In genomic region chr22:45251828-45252227, GRCh38 we compare ENCODE assay signal across 33 cellular contexts. TPM values are rescaled to one million over a fixed set of nuclear protein-coding genes. Genes with fewer than 3 reads are reported as not detected.
"Had no signal": no experiment of that assay in that cellular context is flagged by ENCODE, and none has a peak within 500 bp of the region (broad histone marks: within the 10 kb centered on the region; RNA-seq: fewer than 3 reads in every experiment).

No MANE protein-coding gene starts in this region.

- H3K36me3 Mint-ChIP-seq: activated CD8-positive, alpha-beta memory T cell treated with anti-CD3 and anti-CD28 coated beads, Interleukin-2, amount 10 ng/mL, durations not matched to agents 7 days and 5 days; activated naive CD4-positive, alpha-beta T cell treated with anti-CD3 and anti-CD28 coated beads, Interleukin-2, amount 50 U/mL, for 24 hours; natural killer cell treated with Interleukin-12 subunit alpha and Interleukin-12 subunit beta and Interleukin-15 and Interleukin-18, amount 100 ng/mL, for 72 hours; type B pancreatic cell; WTC11 had no signal

- H3K4me1 Mint-ChIP-seq: T-helper 17 cell, WTC11 had no signal

- ATAC-seq: activated CD8-positive, alpha-beta memory T cell treated with anti-CD3 and anti-CD28 coated beads, Interleukin-2, amount 10 ng/mL, durations not matched to agents 7 days and 5 days; activated naive CD8-positive, alpha-beta T cell treated with anti-CD3 and anti-CD28 coated beads, Interleukin-2, amount 50 U/mL, for 24 hours; left lung; natural killer cell treated with Interleukin-12 subunit alpha and Interleukin-12 subunit beta and Interleukin-15 and Interleukin-18, amount 100 ng/mL, for 72 hours; right cardiac atrium; T-helper 17 cell; WTC11 had no signal

- H3K4me3 ChIP-seq: breast epithelium, esophagus muscularis mucosa, left lung, lung, uterus had no signal

- H3K4me3 Mint-ChIP-seq: activated CD4-positive, alpha-beta memory T cell treated with anti-CD3 and anti-CD28 coated beads, Interleukin-2, amount 10 ng/mL, durations not matched to agents 7 days and 5 days; activated CD4-positive, alpha-beta T cell treated with anti-CD3 and anti-CD28 coated beads, Interleukin-2, amount 10 ng/mL, durations not matched to agents 7 days and 5 days; activated CD8-positive, alpha-beta memory T cell treated with anti-CD3 and anti-CD28 coated beads, Interleukin-2, amount 10 ng/mL, durations not matched to agents 7 days and 5 days; activated naive CD4-positive, alpha-beta T cell treated with anti-CD3 and anti-CD28 coated beads, Interleukin-2, amount 50 U/mL, for 24 hours; activated naive CD8-positive, alpha-beta T cell treated with anti-CD3 and anti-CD28 coated beads, Interleukin-2, amount 50 U/mL, for 24 hours; natural killer cell treated with Interleukin-12 subunit alpha and Interleukin-12 subunit beta and Interleukin-15 and Interleukin-18, amount 100 ng/mL, for 72 hours; stimulated activated naive CD8-positive, alpha-beta T cell treated with anti-CD3 and anti-CD28 coated beads, Interleukin-15, Interleukin-2, amounts not matched to agents 100 ng/mL and 50 ng/mL, for 24 hours; T-helper 17 cell; type B pancreatic cell; WTC11 had no signal

- H3K27me3 ChIP-seq: breast epithelium, esophagus muscularis mucosa, left lung, uterus had no signal

- H3K9me3 Mint-ChIP-seq: activated CD4-positive, alpha-beta memory T cell treated with anti-CD3 and anti-CD28 coated beads, Interleukin-2, amount 10 ng/mL, durations not matched to agents 7 days and 5 days; activated CD4-positive, alpha-beta T cell treated with anti-CD3 and anti-CD28 coated beads, Interleukin-2, amount 10 ng/mL, durations not matched to agents 7 days and 5 days; activated naive CD4-positive, alpha-beta T cell treated with anti-CD3 and anti-CD28 coated beads, Interleukin-2, amount 50 U/mL, for 24 hours; activated naive CD8-positive, alpha-beta T cell treated with anti-CD3 and anti-CD28 coated beads, Interleukin-2, amount 50 U/mL, for 24 hours; activated T-helper 2 cell treated with anti-CD3 and anti-CD28 coated beads, Interferon-gamma antibody, Interleukin-2, Interleukin-4, amounts not matched to agents 10 μg/mL and 5 μg/mL and 100 μg/mL, durations not matched to agents 14 hours and 24 hours and 36 hours; natural killer cell treated with Interleukin-12 subunit alpha and Interleukin-12 subunit beta and Interleukin-15 and Interleukin-18, amount 100 ng/mL, for 72 hours; stimulated activated naive CD8-positive, alpha-beta T cell treated with anti-CD3 and anti-CD28 coated beads, Interleukin-15, Interleukin-2, amounts not matched to agents 100 ng/mL and 50 ng/mL, for 24 hours; type B pancreatic cell had no signal

- H3K4me1 ChIP-seq: breast epithelium, uterus had no signal

- H3K27ac Mint-ChIP-seq: activated CD4-positive, alpha-beta memory T cell treated with anti-CD3 and anti-CD28 coated beads, Interleukin-2, amount 10 ng/mL, durations not matched to agents 7 days and 5 days; activated CD4-positive, alpha-beta T cell treated with anti-CD3 and anti-CD28 coated beads, Interleukin-2, amount 10 ng/mL, durations not matched to agents 7 days and 5 days; activated CD8-positive, alpha-beta memory T cell treated with anti-CD3 and anti-CD28 coated beads, Interleukin-2, amount 10 ng/mL, durations not matched to agents 7 days and 5 days; activated naive CD4-positive, alpha-beta T cell treated with anti-CD3 and anti-CD28 coated beads, Interleukin-2, amount 50 U/mL, for 24 hours; activated naive CD8-positive, alpha-beta T cell treated with anti-CD3 and anti-CD28 coated beads, Interleukin-2, amount 50 U/mL, for 24 hours; activated T-helper 2 cell treated with anti-CD3 and anti-CD28 coated beads, Interferon-gamma antibody, Interleukin-2, Interleukin-4, amounts not matched to agents 10 μg/mL and 5 μg/mL and 100 μg/mL, durations not matched to agents 14 hours and 24 hours and 36 hours; natural killer cell treated with Interleukin-12 subunit alpha and Interleukin-12 subunit beta and Interleukin-15 and Interleukin-18, amount 100 ng/mL, for 72 hours; stimulated activated naive CD8-positive, alpha-beta T cell treated with anti-CD3 and anti-CD28 coated beads, Interleukin-15, Interleukin-2, amounts not matched to agents 100 ng/mL and 50 ng/mL, for 24 hours; T-helper 17 cell; type B pancreatic cell; WTC11 had no signal

- DNase-seq: activated CD4-positive, alpha-beta memory T cell treated with anti-CD3 and anti-CD28 coated beads, Interleukin-2, amount 10 ng/mL, durations not matched to agents 7 days and 5 days; activated CD4-positive, alpha-beta T cell treated with anti-CD3 and anti-CD28 coated beads for 1 hour; activated CD4-positive, alpha-beta T cell treated with anti-CD3 and anti-CD28 coated beads, Interleukin-2, amount 10 ng/mL, durations not matched to agents 7 days and 5 days; activated CD8-positive, alpha-beta memory T cell treated with anti-CD3 and anti-CD28 coated beads, Interleukin-2, amount 10 ng/mL, durations not matched to agents 7 days and 5 days; activated naive CD8-positive, alpha-beta T cell treated with anti-CD3 and anti-CD28 coated beads, Interleukin-2, amount 50 U/mL, for 24 hours; activated T-cell treated with anti-CD3 and anti-CD28 coated beads, Interleukin-2, amount 50 U/mL, for 48 hours; amygdala; central memory CD4-positive, alpha-beta T cell; dermis blood vessel endothelial cell; effector CD4-positive, alpha-beta T cell; glutamatergic neuron; left lung; mesendoderm; stimulated activated CD4-positive, alpha-beta T cell treated with anti-CD3 and anti-CD28 coated beads, Interleukin-12 subunit alpha, Interleukin-12 subunit beta, amount 100 ng/mL, for 4 hours; stimulated activated CD4-positive, alpha-beta T cell treated with anti-CD3 and anti-CD28 coated beads, Interleukin-4, amount 100 ng/mL, for 1 hour; T-helper 17 cell; T1000; uterus had no signal

- H3K36me3 ChIP-seq: breast epithelium, esophagus muscularis mucosa, left lung, uterus had no signal

- H3K27ac ChIP-seq: breast epithelium, esophagus muscularis mucosa, left lung, uterus had no signal

- H3K27me3 Mint-ChIP-seq: activated CD4-positive, alpha-beta memory T cell treated with anti-CD3 and anti-CD28 coated beads, Interleukin-2, amount 10 ng/mL, durations not matched to agents 7 days and 5 days; activated CD4-positive, alpha-beta T cell treated with anti-CD3 and anti-CD28 coated beads, Interleukin-2, amount 10 ng/mL, durations not matched to agents 7 days and 5 days; activated CD8-positive, alpha-beta memory T cell treated with anti-CD3 and anti-CD28 coated beads, Interleukin-2, amount 10 ng/mL, durations not matched to agents 7 days and 5 days; activated naive CD4-positive, alpha-beta T cell treated with anti-CD3 and anti-CD28 coated beads, Interleukin-2, amount 50 U/mL, for 24 hours; activated naive CD8-positive, alpha-beta T cell treated with anti-CD3 and anti-CD28 coated beads, Interleukin-2, amount 50 U/mL, for 24 hours; natural killer cell treated with Interleukin-12 subunit alpha and Interleukin-12 subunit beta and Interleukin-15 and Interleukin-18, amount 100 ng/mL, for 72 hours; stimulated activated naive CD8-positive, alpha-beta T cell treated with anti-CD3 and anti-CD28 coated beads, Interleukin-15, Interleukin-2, amounts not matched to agents 100 ng/mL and 50 ng/mL, for 24 hours; T-helper 17 cell; type B pancreatic cell had no signal

- H3K9me3 ChIP-seq: breast epithelium, esophagus muscularis mucosa, left lung, uterus had no signal

RNA-seq across cellular contexts. Expression of gene UPK3A, which starts 32.9 kb away (rescaled TPM):
- total RNA-seq: activated CD4-positive, alpha-beta memory T cell treated with anti-CD3 and anti-CD28 coated beads, Interleukin-2, amount 10 ng/mL, durations not matched to agents 7 days and 5 days; activated CD4-positive, alpha-beta T cell treated with anti-CD3 and anti-CD28 coated beads, Interleukin-2, amount 10 ng/mL, durations not matched to agents 7 days and 5 days; activated CD8-positive, alpha-beta memory T cell treated with anti-CD3 and anti-CD28 coated beads, Interleukin-2, amount 10 ng/mL, durations not matched to agents 7 days and 5 days; activated T-helper 2 cell treated with anti-CD3 and anti-CD28 coated beads, Interferon-gamma antibody, Interleukin-2, Interleukin-4, amounts not matched to agents 10 μg/mL and 5 μg/mL and 100 μg/mL, durations not matched to agents 14 hours and 24 hours and 36 hours; breast epithelium; dermis blood vessel endothelial cell; esophagus muscularis mucosa; frontal cortex; left lung; lung; myocyte; natural killer cell treated with Interleukin-12 subunit alpha and Interleukin-12 subunit beta and Interleukin-15 and Interleukin-18, amount 100 ng/mL, for 72 hours; omental fat pad; right cardiac atrium; skeletal muscle tissue; subcutaneous adipose tissue; uterus had no signal
